In the genomic region with DNA sequence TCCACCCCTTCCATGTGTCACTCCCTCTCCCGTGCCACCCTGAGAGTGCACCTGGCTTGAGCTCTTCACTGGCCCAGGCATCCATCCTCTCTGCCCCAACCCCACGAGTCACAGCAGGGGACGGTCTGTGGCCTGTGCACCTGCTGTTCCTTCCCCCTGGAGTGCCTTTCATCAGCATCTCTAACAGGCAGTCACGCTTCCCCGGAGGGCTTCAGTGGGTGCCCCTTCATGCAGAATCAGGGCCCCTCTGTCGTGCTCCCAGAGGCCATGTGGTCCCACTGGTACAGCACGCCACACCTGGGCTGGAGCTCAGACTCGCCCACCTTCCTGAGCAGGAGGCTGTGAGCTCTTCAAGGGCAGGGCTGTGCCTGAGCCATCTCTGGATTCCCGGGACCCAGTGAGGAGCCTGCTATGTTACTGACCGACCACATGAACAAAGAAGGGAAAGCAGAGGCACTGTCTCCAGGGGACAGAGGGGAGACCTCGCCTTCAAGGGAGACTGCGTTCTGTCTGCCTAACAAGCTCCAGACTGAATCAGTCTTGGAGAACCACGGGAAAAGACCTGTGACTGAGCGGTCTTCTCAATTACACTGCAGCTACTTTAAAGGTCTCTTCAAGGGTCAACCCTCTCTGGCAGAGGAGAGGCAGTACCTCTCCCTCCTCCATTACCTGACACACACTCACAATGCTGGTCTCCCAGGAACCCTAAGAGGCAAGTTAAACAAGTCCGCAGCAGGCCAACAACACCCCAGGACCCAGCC, we compare ENCODE assay signal across 16 cellular contexts.
DNase-seq lines count a peak whose midpoint lies in the region; ATAC-seq lines count a peak whose summit lies in the region.
"Had no signal": no experiment of that assay in that cellular context is flagged by ENCODE, and none has a peak within 500 bp of the region (broad histone marks: within the 10 kb centered on the region; RNA-seq: fewer than 3 reads in every experiment).

No MANE protein-coding gene starts in this region.

- H3K4me1 ChIP-seq in HUES6 (ENCODE audit: control insufficient read depth, insufficient read depth, low read length) = peaks cover 23% of the 10 kb centered on the region

- peaks cover 43% of the 10 kb centered on the region for H3K9me3 ChIP-seq in HUES6 (ENCODE audit: control insufficient read depth, insufficient read depth, low read depth, low read length)
- H3K9me3 ChIP-seq: heart right ventricle had no signal

- peak overlapping the region; percentile 22 for H3K9ac ChIP-seq in HUES6 (ENCODE audit: low read length)

- ATAC-seq in sciatic nerve = no peak
- ATAC-seq in HG03196 (IDR thresholded peaks at IDR 0.05; ENCODE audit: unreplicated experiment) = no peak
- ATAC-seq: activated T-cell treated with anti-CD3 and anti-CD28 coated beads, Interleukin-2, amount 50 U/mL, for 4 hours; left colon had no signal

- H3K27ac ChIP-seq in HUES6 (ENCODE audit: low read depth, low read length) = no peak overlapping the region

- intact Hi-C loops in sciatic nerve (cut with DNase I) = no loop called here

- DNase-seq in COLO668 (lab: John Stamatoyannopoulos, UW; ENCODE audit: unreplicated experiment) (peak; percentile 6), iPS-NIHi11 (ENCODE audit: low spot score) (peak; percentile 44), sciatic nerve (ENCODE audit: low spot score) (peak; percentile 31), DMS 273 treated with DMSO at 0.1 percent for 48 hours (lab: John Stamatoyannopoulos, UW) (no peak), COR-L47 (lab: John Stamatoyannopoulos, UW) (no peak)
- DNase-seq: activated CD4-positive, alpha-beta T cell treated with anti-CD3 and anti-CD28 coated beads, Interleukin-2, amount 50 U/mL, for 1 hour; activated T-cell treated with anti-CD3 and anti-CD28 coated beads, Interleukin-2, amount 50 U/mL, for 4 hours; DMS79 treated with DMSO at 0.1 percent for 48 hours; GOT3; heart right ventricle; left colon; NCI-H2171 treated with DMSO at 0.1 percent for 48 hours; NK-92 treated with Interleukin-12 subunit alpha and Interleukin-12 subunit beta, amount 100 ng/mL, for 24 hours; SIG-M5 had no signal

- peaks cover 36% of the 10 kb centered on the region for H3K27me3 ChIP-seq in HUES6 (ENCODE audit: control insufficient read depth, insufficient read depth, low read length)

- H3K36me3 ChIP-seq in HUES6 (ENCODE audit: control insufficient read depth, insufficient read depth, low read length) = no peaks in the 10 kb centered on the region

- H3K4me3 ChIP-seq in HUES6 (ENCODE audit: low read depth, low read length) = peak overlapping the region; percentile 22
- H3K4me3 ChIP-seq: heart right ventricle had no signal

Comparison
In these comparisons a context has a peak if more than half of its experiments do, and no peak if none do; other contexts are left out.
1. DNase-seq: peak in COLO668 (single experiment), iPS-NIHi11 (single experiment) and sciatic nerve (single experiment); none in DMS 273 treated with DMSO at 0.1 percent for 48 hours (single experiment) and COR-L47 (single experiment).